ENCODE assay signal across 8 cellular contexts in the genomic region with DNA sequence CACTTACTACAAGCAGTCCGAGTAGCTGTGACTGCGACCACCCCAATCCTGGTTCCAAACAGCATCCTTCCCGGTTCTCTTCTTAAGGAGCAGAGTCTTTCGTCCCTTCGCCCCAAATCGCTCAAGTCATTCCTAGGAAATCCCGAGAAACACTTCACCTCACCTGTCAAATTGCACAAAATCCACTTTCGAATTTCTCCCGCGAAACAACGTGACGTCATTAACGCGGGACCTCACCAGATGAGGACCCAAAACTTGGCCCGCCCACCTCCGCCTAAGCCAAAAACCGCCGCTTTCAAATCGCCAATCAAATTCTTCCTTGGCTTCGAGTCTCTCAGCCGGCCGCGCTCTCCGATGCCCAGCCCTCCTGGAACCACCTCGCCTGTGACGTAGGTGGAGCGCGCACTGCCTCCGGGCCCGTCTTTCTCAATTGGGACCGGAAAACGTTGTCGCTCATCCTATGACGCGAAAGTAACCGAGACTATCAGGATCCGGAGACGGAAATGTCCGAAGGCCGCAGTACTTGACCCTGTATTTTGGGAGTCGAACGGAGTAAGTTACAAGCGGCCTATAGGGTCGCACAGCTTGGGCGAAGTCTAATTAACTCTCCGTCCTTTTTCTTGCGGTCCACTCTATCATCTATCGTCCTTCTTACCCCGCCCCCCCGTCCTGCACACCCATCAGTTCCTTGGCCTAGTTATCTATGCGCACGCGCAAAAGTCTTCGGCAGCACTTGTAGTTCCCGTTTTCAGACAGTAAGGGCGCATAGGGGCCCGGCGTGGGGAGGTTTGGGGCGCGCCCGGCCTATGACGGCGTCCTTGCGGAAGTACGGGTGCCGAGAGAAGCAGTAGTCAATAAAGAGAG. TPM values are rescaled to one million over a fixed set of nuclear protein-coding genes. Genes with fewer than 3 reads are reported as not detected.
A peak's percentile ranks its signal among the peaks of the same experiment; 100 is the strongest.
DNase-seq lines count a peak whose midpoint lies in the region; ATAC-seq, FAIRE-seq and TF ChIP-seq lines count a peak whose summit lies in the region.

A gene (plus strand): TSS at position 456 of the 864 bp plus-strand sequence. CDS start 7,527 bp downstream, outside the sequence.
A gene with protein sequence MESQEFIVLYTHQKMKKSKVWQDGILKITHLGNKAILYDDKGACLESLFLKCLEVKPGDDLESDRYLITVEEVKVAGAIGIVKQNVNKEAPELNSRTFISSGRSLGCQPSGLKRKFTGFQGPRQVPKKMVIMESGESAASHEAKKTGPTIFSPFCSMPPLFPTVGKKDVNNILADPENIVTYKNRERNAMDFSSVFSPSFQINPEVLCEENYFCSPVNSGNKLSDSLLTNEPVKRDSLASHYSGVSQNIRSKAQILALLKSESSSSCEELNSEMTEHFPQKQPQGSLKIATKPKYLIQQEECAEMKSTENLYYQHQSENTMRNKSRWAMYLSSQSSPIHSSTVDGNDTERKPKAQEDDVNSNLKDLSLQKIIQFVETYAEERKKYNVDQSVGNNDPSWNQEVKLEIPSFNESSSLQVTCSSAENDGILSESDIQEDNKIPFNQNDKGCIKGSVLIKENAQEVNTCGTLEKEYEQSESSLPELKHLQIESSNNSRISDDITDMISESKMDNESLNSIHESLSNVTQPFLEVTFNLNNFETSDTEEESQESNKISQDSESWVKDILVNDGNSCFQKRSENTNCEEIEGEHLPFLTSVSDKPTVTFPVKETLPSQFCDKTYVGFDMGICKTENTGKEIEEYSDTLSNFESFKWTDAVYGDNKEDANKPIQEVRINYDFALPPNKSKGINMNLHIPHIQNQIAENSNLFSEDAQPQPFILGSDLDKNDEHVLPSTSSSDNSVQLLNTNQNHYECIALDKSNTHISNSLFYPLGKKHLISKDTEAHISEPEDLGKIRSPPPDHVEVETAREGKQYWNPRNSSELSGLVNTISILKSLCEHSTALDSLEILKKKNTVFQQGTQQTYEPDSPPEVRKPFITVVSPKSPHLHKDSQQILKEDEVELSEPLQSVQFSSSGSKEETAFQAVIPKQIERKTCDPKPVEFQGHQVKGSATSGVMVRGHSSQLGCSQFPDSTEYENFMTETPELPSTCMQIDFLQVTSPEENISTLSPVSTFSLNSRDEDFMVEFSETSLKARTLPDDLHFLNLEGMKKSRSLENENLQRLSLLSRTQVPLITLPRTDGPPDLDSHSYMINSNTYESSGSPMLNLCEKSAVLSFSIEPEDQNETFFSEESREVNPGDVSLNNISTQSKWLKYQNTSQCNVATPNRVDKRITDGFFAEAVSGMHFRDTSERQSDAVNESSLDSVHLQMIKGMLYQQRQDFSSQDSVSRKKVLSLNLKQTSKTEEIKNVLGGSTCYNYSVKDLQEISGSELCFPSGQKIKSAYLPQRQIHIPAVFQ (N-terminal part only) (minus strand): TSS at position 222 of the 864 bp plus-strand sequence. CDS start 3,733 bp downstream, outside the sequence.

- TF ChIP-seq CTCF in BJ (IDR thresholded peaks at IDR 0.05; ENCODE audit: insufficient read depth, low read depth, low read length), result peak; percentile 93

- ATAC-seq in HG03442 (IDR thresholded peaks at IDR 0.05; ENCODE audit: unreplicated experiment), result peak; percentile 85

- peak within 1 kb of the TSS; percentile 59 for H3K4me3 ChIP-seq in BJ (ENCODE audit: low read depth, low read length)

- CTCF ChIA-PET in BJ (lab: Yijun Ruan, JAX), result interaction anchor here (0.6 to 1.3 kb wide), 4 partner anchors 10 to 311 kb away, joined by 3 to 4 read pairs (median 4); no protein-coding TSS in a partner anchor

- H3K36me3 ChIP-seq in BJ (ENCODE audit: control insufficient read depth, insufficient read depth, low read length), result no peaks in the 10 kb centered on the region

- DNase-seq in BJ (ENCODE audit: low read depth) (peak; percentile 92), GM19238 (ENCODE audit: insufficient read length, low spot score) (peak; percentile 72), NCI-H524 (lab: John Stamatoyannopoulos, UW) (peak; percentile 89 to 93)
- DNase-seq in activated CD4-positive, alpha-beta T cell treated with anti-CD3 and anti-CD28 coated beads for 4 hours, result peak; percentile 97 to 98
- peak; percentile 90 to 95 for DNase-seq in stimulated activated CD4-positive, alpha-beta T cell treated with anti-CD3 and anti-CD28 coated beads, Interleukin-1b, Interleukin-23, amount 100 ng/mL, for 4 hours (ENCODE audit: low read depth in 2 of 2)

- no peaks in the 10 kb centered on the region for H3K27me3 ChIP-seq in BJ (ENCODE audit: control insufficient read depth, insufficient read depth, low read length)
- H3K27me3 ChIP-seq in layer of hippocampus (ENCODE audit: control insufficient read depth, insufficient read depth, low read length), result no peaks in the 10 kb centered on the region

- FAIRE-seq in colon (lab: Jason Lieb, UNC), result peak; percentile 91

- POLR2A ChIA-PET in BJ (lab: Charles Lee), result interaction anchor here (0.5 kb wide), 1 partner anchor 358 kb away, joined by 5 read pairs; no protein-coding TSS in a partner anchor

- peak within 1 kb of the TSS; percentile 99 for H3K27ac ChIP-seq in layer of hippocampus (ENCODE audit: low read depth, low read length)

RNA-seq across cellular contexts. Expression of the first gene that starts in this region (rescaled TPM):
- polyA plus RNA-seq in BJ (2011; rRNA removed), result 6.3 and 18.1 TPM in 2 replicates
- 2.0 and 2.5 TPM in 2 replicates for polyA minus RNA-seq in BJ (2011; rRNA and poly(A)+ RNA removed)

RNA-seq across cellular contexts. Expression of the second gene that starts in this region (rescaled TPM):
- polyA plus RNA-seq in BJ (2011; rRNA removed), result 1.4 and 3.0 TPM in 2 replicates
- polyA minus RNA-seq in BJ (2011; rRNA and poly(A)+ RNA removed), result 1.4 and 1.9 TPM in 2 replicates

Comparison
In these comparisons a context has a peak if more than half of its experiments do, and no peak if none do; other contexts are left out.
1. Peak in every context shown above with its lines: DNase-seq, ATAC-seq, H3K4me3 ChIP-seq and H3K27ac ChIP-seq.